Comparison of ENCODE assay signal across 30 cellular contexts in genomic region chr2:233226511-233227031, GRCh38.
"Had no signal": no experiment of that assay in that cellular context is flagged by ENCODE, and none has a peak within 500 bp of the region (broad histone marks: within the 10 kb centered on the region; RNA-seq: fewer than 3 reads in every experiment).

No MANE protein-coding gene starts in this region.

- FAIRE-seq: islet of Langerhans, urothelium cell line had no signal

- H3K36me3 Mint-ChIP-seq: natural killer cell treated with Interleukin-12 subunit alpha and Interleukin-12 subunit beta and Interleukin-15 and Interleukin-18, amount 100 ng/mL, for 72 hours had no signal

- H3K4me1 ChIP-seq: esophagus muscularis mucosa, foreskin keratinocyte, lower lobe of right lung had no signal

- DNase-seq: activated CD4-positive, alpha-beta memory T cell treated with anti-CD3 and anti-CD28 coated beads, Interleukin-2, amount 10 ng/mL, durations not matched to agents 7 days and 5 days; activated CD4-positive, alpha-beta T cell treated with anti-CD3 and anti-CD28 coated beads, Interleukin-2, amount 10 ng/mL, durations not matched to agents 24 days and 14 days; activated CD4-positive, CD25-positive, alpha-beta regulatory T cell treated with anti-CD3 and anti-CD28 coated beads, Interleukin-2, amount 50 U/mL, for 72 hours; activated CD8-positive, alpha-beta memory T cell treated with anti-CD3 and anti-CD28 coated beads, Interleukin-2, amount 50 U/mL, for 48 hours; activated gamma-delta T cell; activated naive CD4-positive, alpha-beta T cell treated with anti-CD3 and anti-CD28 coated beads, Interleukin-2, amount 50 U/mL, for 16 hours; activated T-cell treated with anti-CD3 and anti-CD28 coated beads, Interleukin-2, amount 50 U/mL, for 24 hours; amygdala; effector CD4-positive, alpha-beta T cell; foreskin keratinocyte; heart right ventricle; left lung; lower lobe of right lung; mesendoderm; mucosa of descending colon; stimulated activated CD4-positive, alpha-beta T cell treated with anti-CD3 and anti-CD28 coated beads, Interleukin-12 subunit alpha, Interleukin-12 subunit beta, amount 100 ng/mL, for 4 hours; stimulated activated CD4-positive, alpha-beta T cell treated with anti-CD3 and anti-CD28 coated beads, Interleukin-4, amount 100 ng/mL, for 1 hour; T-helper 17 cell; trophoblast cell had no signal

- H3K4me3 ChIP-seq: esophagus muscularis mucosa, heart right ventricle, left lung, lower lobe of right lung, mucosa of descending colon, skin epidermis, thoracic aorta had no signal

- H3K27ac ChIP-seq: esophagus muscularis mucosa, foreskin keratinocyte, heart right ventricle, left lung, lower lobe of right lung, neutrophil, skin epidermis, thoracic aorta had no signal

- ATAC-seq: foreskin keratinocyte; heart right ventricle; left lung; lower lobe of right lung; mucosa of descending colon; natural killer cell treated with Interleukin-12 subunit alpha and Interleukin-12 subunit beta and Interleukin-15 and Interleukin-18, amount 100 ng/mL, for 72 hours; sciatic nerve; T-helper 17 cell had no signal

- H3K9me3 Mint-ChIP-seq: activated CD4-positive, alpha-beta memory T cell treated with anti-CD3 and anti-CD28 coated beads, Interleukin-2, amount 10 ng/mL, durations not matched to agents 7 days and 5 days; activated CD4-positive, alpha-beta T cell treated with anti-CD3 and anti-CD28 coated beads, Interleukin-2, amount 10 ng/mL, durations not matched to agents 24 days and 14 days; activated T-cell treated with anti-CD3 and anti-CD28 coated beads, Interleukin-2, amount 50 U/mL, for 24 hours; central memory CD8-positive, alpha-beta T cell; dendritic cell treated with granulocyte-macrophage colony-stimulating factor and Interleukin-4, amounts not matched to agents 40 ng/mL and 50 ng/mL, for 4 days; natural killer cell treated with Interleukin-12 subunit alpha and Interleukin-12 subunit beta and Interleukin-15 and Interleukin-18, amount 100 ng/mL, for 72 hours; stimulated activated naive CD8-positive, alpha-beta T cell treated with anti-CD3 and anti-CD28 coated beads, Interleukin-15, Interleukin-2, amounts not matched to agents 100 ng/mL and 50 ng/mL, for 24 hours had no signal

- H3K36me3 ChIP-seq: esophagus muscularis mucosa, heart right ventricle, left lung, lower lobe of right lung, neutrophil, thoracic aorta had no signal

- H3K27me3 Mint-ChIP-seq: activated CD4-positive, alpha-beta memory T cell treated with anti-CD3 and anti-CD28 coated beads, Interleukin-2, amount 10 ng/mL, durations not matched to agents 7 days and 5 days; activated T-cell treated with anti-CD3 and anti-CD28 coated beads, Interleukin-2, amount 50 U/mL, for 24 hours; central memory CD8-positive, alpha-beta T cell; natural killer cell treated with Interleukin-12 subunit alpha and Interleukin-12 subunit beta and Interleukin-15 and Interleukin-18, amount 100 ng/mL, for 72 hours; stimulated activated naive CD8-positive, alpha-beta T cell treated with anti-CD3 and anti-CD28 coated beads, Interleukin-15, Interleukin-2, amounts not matched to agents 100 ng/mL and 50 ng/mL, for 24 hours; T-helper 17 cell had no signal

- H3K9me3 ChIP-seq: esophagus muscularis mucosa, heart right ventricle, left lung, lower lobe of right lung, mucosa of descending colon, neutrophil, thoracic aorta had no signal

- H3K4me3 Mint-ChIP-seq: activated CD4-positive, alpha-beta memory T cell treated with anti-CD3 and anti-CD28 coated beads, Interleukin-2, amount 10 ng/mL, durations not matched to agents 7 days and 5 days; activated CD4-positive, alpha-beta T cell treated with anti-CD3 and anti-CD28 coated beads, Interleukin-2, amount 10 ng/mL, durations not matched to agents 24 days and 14 days; activated T-cell treated with anti-CD3 and anti-CD28 coated beads, Interleukin-2, amount 50 U/mL, for 24 hours; central memory CD8-positive, alpha-beta T cell; dendritic cell treated with granulocyte-macrophage colony-stimulating factor and Interleukin-4, amounts not matched to agents 40 ng/mL and 50 ng/mL, for 4 days; natural killer cell treated with Interleukin-12 subunit alpha and Interleukin-12 subunit beta and Interleukin-15 and Interleukin-18, amount 100 ng/mL, for 72 hours; stimulated activated naive CD8-positive, alpha-beta T cell treated with anti-CD3 and anti-CD28 coated beads, Interleukin-15, Interleukin-2, amounts not matched to agents 100 ng/mL and 50 ng/mL, for 24 hours; T-helper 17 cell had no signal

- H3K27me3 ChIP-seq: left lung, neutrophil had no signal

- H3K27ac Mint-ChIP-seq: activated CD4-positive, alpha-beta memory T cell treated with anti-CD3 and anti-CD28 coated beads, Interleukin-2, amount 10 ng/mL, durations not matched to agents 7 days and 5 days; activated CD4-positive, alpha-beta T cell treated with anti-CD3 and anti-CD28 coated beads, Interleukin-2, amount 10 ng/mL, durations not matched to agents 24 days and 14 days; activated T-cell treated with anti-CD3 and anti-CD28 coated beads, Interleukin-2, amount 50 U/mL, for 24 hours; natural killer cell treated with Interleukin-12 subunit alpha and Interleukin-12 subunit beta and Interleukin-15 and Interleukin-18, amount 100 ng/mL, for 72 hours; stimulated activated naive CD8-positive, alpha-beta T cell treated with anti-CD3 and anti-CD28 coated beads, Interleukin-15, Interleukin-2, amounts not matched to agents 100 ng/mL and 50 ng/mL, for 24 hours had no signal
